In the genomic region with DNA sequence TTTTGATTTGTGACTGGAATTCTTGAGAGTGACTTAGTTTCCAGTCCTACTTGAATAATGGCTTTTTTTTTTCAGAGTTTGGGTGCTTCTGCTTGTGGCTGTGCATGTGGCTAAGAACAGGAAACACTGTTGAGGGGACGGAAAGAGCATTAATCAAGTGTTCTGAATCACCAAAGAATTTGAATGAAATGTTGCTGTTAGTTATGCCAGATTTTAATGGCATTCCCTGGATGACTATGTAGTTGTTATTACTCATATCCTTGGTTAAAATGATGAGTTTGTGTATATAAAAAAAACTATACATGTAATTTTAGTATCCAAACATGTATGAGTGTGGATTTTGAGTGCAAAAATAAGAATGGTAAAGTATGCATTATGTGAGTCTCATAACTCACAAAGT, we compare ENCODE assay signal across 1 cellular context.
A peak's percentile ranks its signal among the peaks of the same experiment; 100 is the strongest.
TF ChIP-seq lines count a peak whose summit lies in the region.

No MANE protein-coding gene starts in this region.

TF ChIP-seq in SK-N-SH, 30 proteins besides CTCF, POLR2A, EP300 and RAD21 (continued from another document):
- TF ChIP-seq IRF3 (IDR thresholded peaks at IDR 0.05; ENCODE audit: low read depth, low read length) (no peak), NRF1 (IDR thresholded peaks at IDR 0.05; ENCODE audit: low read depth, low read length) (no peak), FOXM1 (IDR thresholded peaks at IDR 0.05; ENCODE audit: low read depth) (peak; percentile 86), SMC3 (IDR thresholded peaks at IDR 0.05; ENCODE audit: low read depth, low read length) (no peak), TAF1 (IDR thresholded peaks at IDR 0.05; ENCODE audit: borderline replicate concordance, low read depth, low read length) (peak; percentile 36; the same call in 1 of the 2 replicates), EZH2phosphoT487 (IDR thresholded peaks at IDR 0.05; ENCODE audit: borderline replicate concordance, low read depth) (no peak), YY1 (IDR thresholded peaks at IDR 0.05; ENCODE audit: low read depth) (no peak), SIN3A (IDR thresholded peaks at IDR 0.05; ENCODE audit: borderline replicate concordance, low read depth, low read length) (peak; percentile 38; the same call in 1 of the 2 replicates), POLR2AphosphoS5 (IDR thresholded peaks at IDR 0.05; ENCODE audit: low read depth, low read length) (peak; percentile 36; the same call in 1 of the 2 replicates), CHD2 (IDR thresholded peaks at IDR 0.05; ENCODE audit: low read length, partially characterized antibody) (no peak), TEAD4 (IDR thresholded peaks at IDR 0.05; ENCODE audit: borderline replicate concordance, insufficient read depth) (peak; percentile 89), RCOR1 (IDR thresholded peaks at IDR 0.05; ENCODE audit: low read length) (no peak), FOXJ3 (CRISPR knock-in tag; IDR thresholded peaks at IDR 0.05) (no peak), JUND (IDR thresholded peaks at IDR 0.05) (peak; percentile 89), MEF2A (IDR thresholded peaks at IDR 0.05; ENCODE audit: borderline replicate concordance, low read depth) (peak; percentile 17; the same call in 1 of the 2 replicates), NFIC (IDR thresholded peaks at IDR 0.05; ENCODE audit: borderline replicate concordance) (peak; percentile 90), MXI1 (IDR thresholded peaks at IDR 0.05; ENCODE audit: low read depth, low read length) (no peak)
- TF ChIP-seq, protein P1, sequence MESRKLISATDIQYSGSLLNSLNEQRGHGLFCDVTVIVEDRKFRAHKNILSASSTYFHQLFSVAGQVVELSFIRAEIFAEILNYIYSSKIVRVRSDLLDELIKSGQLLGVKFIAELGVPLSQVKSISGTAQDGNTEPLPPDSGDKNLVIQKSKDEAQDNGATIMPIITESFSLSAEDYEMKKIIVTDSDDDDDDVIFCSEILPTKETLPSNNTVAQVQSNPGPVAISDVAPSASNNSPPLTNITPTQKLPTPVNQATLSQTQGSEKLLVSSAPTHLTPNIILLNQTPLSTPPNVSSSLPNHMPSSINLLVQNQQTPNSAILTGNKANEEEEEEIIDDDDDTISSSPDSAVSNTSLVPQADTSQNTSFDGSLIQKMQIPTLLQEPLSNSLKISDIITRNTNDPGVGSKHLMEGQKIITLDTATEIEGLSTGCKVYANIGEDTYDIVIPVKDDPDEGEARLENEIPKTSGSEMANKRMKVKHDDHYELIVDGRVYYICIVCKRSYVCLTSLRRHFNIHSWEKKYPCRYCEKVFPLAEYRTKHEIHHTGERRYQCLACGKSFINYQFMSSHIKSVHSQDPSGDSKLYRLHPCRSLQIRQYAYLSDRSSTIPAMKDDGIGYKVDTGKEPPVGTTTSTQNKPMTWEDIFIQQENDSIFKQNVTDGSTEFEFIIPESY (IDR thresholded peaks at IDR 0.05; ENCODE audit: borderline replicate concordance, low read depth) = 0 out of 2 replicates have a peak, but pooled peaks have one; percentile 26
TF ChIP-seq in SK-N-SH: peak in this region for 14.
